8 cellular contexts compared by ENCODE assay signal in genomic region chr10:78211476-78212110, GRCh38.
DNase-seq lines count a peak whose midpoint lies in the region; ATAC-seq and TF ChIP-seq lines count a peak whose summit lies in the region.

No MANE protein-coding gene starts in this region.

- no peak overlapping the region for H3K4me2 ChIP-seq in neural cell (ENCODE audit: low read length)

- H3K4me3 ChIP-seq in Peyer's patch (no peak overlapping the region), epithelial cell of proximal tubule (ENCODE audit: low read depth, low read length) (no peak overlapping the region), neural cell (ENCODE audit: low read length) (no peak overlapping the region)

- H3K27ac ChIP-seq in Peyer's patch, result no peak overlapping the region
- peak overlapping the region; percentile 55 for H3K27ac ChIP-seq in neural cell (ENCODE audit: low read length)

- H3K9me3 ChIP-seq in Peyer's patch (no peaks in the 10 kb centered on the region), neural cell (ENCODE audit: low read length) (no peaks in the 10 kb centered on the region)

- DNase-seq in AML-193 (lab: John Stamatoyannopoulos, UW), result peak; percentile 33 to 40
- DNase-seq in GM13977 (ENCODE audit: low spot score), result no peak
- DNase-seq in Peyer's patch, result no peak
- peak; percentile 19 for DNase-seq in epithelial cell of proximal tubule (ENCODE audit: low read depth)
- no peak for DNase-seq in GM19240 (ENCODE audit: insufficient read length, low spot score)

- ATAC-seq in GM19455 (IDR thresholded peaks at IDR 0.05; ENCODE audit: unreplicated experiment) (no peak), HG03354 (IDR thresholded peaks at IDR 0.05; ENCODE audit: poor library complexity, severe bottlenecking, unreplicated experiment) (no peak)

- no peaks in the 10 kb centered on the region for H3F3A ChIP-seq in neural cell (ENCODE audit: insufficient read depth, low read length, poor library complexity, severe bottlenecking)

- no peaks in the 10 kb centered on the region for H3K36me3 ChIP-seq in Peyer's patch
- no peaks in the 10 kb centered on the region for H3K36me3 ChIP-seq in neural cell (ENCODE audit: insufficient read depth, low read length)

- in situ Hi-C loops in GM13977 (cut with MboI; ENCODE audit: low pct_unique_long_range_greater_than_20kb, low sequenced_read_pairs, unreplicated experiment), result no loop called here

- TF ChIP-seq EP300 in neural cell (conservative IDR thresholded peaks at IDR 0.05; ENCODE audit: poor library complexity, severe bottlenecking), result peak; percentile 14

- H4K20me1 ChIP-seq in neural cell (ENCODE audit: insufficient read depth), result no peaks in the 10 kb centered on the region

- peaks cover 0 to 11% (median 0%) of the 10 kb centered on the region in 4 donors for H3K4me1 ChIP-seq in Peyer's patch

- H2AFZ ChIP-seq in neural cell (ENCODE audit: low read depth, low read length), result no peak overlapping the region

- H3K27me3 ChIP-seq in Peyer's patch (no peaks in the 10 kb centered on the region), neural cell (ENCODE audit: insufficient read depth, low read depth, low read length) (no peaks in the 10 kb centered on the region)

- H3K9me2 ChIP-seq in neural cell (ENCODE audit: insufficient read depth, low read length), result no peaks in the 10 kb centered on the region

- peak overlapping the region; percentile 47 for H3K9ac ChIP-seq in neural cell (ENCODE audit: low read length)

- no peaks in the 10 kb centered on the region for H3K79me2 ChIP-seq in neural cell (replicated peaks; ENCODE audit: insufficient read depth, low read length)

- TF ChIP-seq CTCF in GM13977 (IDR thresholded peaks at IDR 0.05; ENCODE audit: extremely low read depth, insufficient read depth, missing control alignments) (peak; percentile 34), Peyer's patch (IDR thresholded peaks at IDR 0.05) (peak in 4 of 6 experiments; percentile 20 to 38 (median 25)), epithelial cell of proximal tubule (conservative IDR thresholded peaks at IDR 0.05; ENCODE audit: low read depth, low read length) (peak; percentile 86), neural cell (IDR thresholded peaks at IDR 0.05; ENCODE audit: poor library complexity, severe bottlenecking) (peak; percentile 92)

- no peak for TF ChIP-seq POLR2A in Peyer's patch (IDR thresholded peaks at IDR 0.05)

- TF ChIP-seq RAD21 in neural cell (conservative IDR thresholded peaks at IDR 0.05), result peak; percentile 96

TF ChIP-seq in neural cell, 6 proteins besides CTCF, POLR2A, EP300 and RAD21:
- TF ChIP-seq POLR2AphosphoS5 (IDR thresholded peaks at IDR 0.05) (no peak), SMC3 (conservative IDR thresholded peaks at IDR 0.05; ENCODE audit: poor library complexity) (peak; percentile 96), MXI1 (conservative IDR thresholded peaks at IDR 0.05; ENCODE audit: poor library complexity, severe bottlenecking) (peak; percentile 18)

Comparison
In these comparisons a context has a peak if more than half of its experiments do, and no peak if none do; other contexts are left out.
1. DNase-seq: peak in AML-193 (2 of 2) and epithelial cell of proximal tubule (single experiment); none in GM13977 (single experiment), Peyer's patch (0 of 3) and GM19240 (single experiment).
2. CTCF ChIP-seq: peak in every context shown above with its lines; median percentile 92 in neural cell; 86 in epithelial cell of proximal tubule; 34 in GM13977; 25 in Peyer's patch.